ENCODE assay signal across 22 cellular contexts in the genomic region with DNA sequence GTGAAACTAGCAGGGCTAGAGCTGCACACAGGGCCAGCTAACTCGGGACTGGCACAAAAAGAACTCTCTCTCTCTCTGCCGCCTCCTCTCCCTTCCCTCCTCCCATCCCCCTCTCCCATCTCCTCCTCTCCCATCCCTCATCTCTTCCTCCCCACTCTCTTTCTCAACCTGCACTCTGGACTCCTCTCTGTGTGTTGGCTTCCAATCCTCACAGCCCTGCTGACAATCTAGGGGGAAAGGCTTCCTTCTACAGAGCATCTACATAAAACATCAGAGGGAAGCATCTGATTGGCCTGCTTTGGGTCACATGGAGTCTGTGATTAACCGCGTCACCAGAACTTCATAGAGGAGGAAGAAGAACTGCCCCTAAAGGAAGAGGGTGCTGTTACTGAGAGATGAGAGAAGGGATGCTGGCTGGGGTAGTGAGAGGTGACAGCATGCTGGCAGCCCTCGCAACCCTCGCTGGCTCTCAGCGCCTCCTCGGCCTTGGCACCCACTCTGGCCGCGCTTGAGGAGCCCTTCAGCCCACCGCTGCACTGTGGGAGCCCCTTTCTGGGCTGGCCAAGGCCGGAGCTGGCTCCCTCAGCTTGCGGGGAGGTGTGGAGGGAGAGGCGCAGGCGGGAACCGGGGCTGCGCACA. TPM values are rescaled to one million over a fixed set of nuclear protein-coding genes. Genes with fewer than 3 reads are reported as not detected.
DNase-seq lines count a peak whose midpoint lies in the region; ATAC-seq and TF ChIP-seq lines count a peak whose summit lies in the region.
"Had no signal": no experiment of that assay in that cellular context is flagged by ENCODE, and none has a peak within 500 bp of the region (broad histone marks: within the 10 kb centered on the region; RNA-seq: fewer than 3 reads in every experiment).

No MANE protein-coding gene starts in this region.

- TF ChIP-seq CTCF in DND-41 (IDR thresholded peaks at IDR 0.05; ENCODE audit: borderline replicate concordance, extremely low read depth, low read length, poor library complexity, severe bottlenecking) (no peak), MM.1S (IDR thresholded peaks at IDR 0.05; ENCODE audit: low read length) (no peak), WTC11 (IDR thresholded peaks at IDR 0.05) (no peak), osteoblast (IDR thresholded peaks at IDR 0.05; ENCODE audit: extremely low read depth, low read depth, low read length) (no peak), hepatocyte (IDR thresholded peaks at IDR 0.05; ENCODE audit: poor library complexity) (no peak)

- CTCF ChIA-PET in WTC11 (lab: Charles Lee): interaction anchor here (1.3 to 2.0 kb wide), 3 partner anchors 16 to 162 kb away, joined by 3 to 6 read pairs (median 5); no protein-coding TSS in a partner anchor

- no peak overlapping the region for H3K27ac Mint-ChIP-seq in WTC11
- H3K27ac Mint-ChIP-seq: CD4-positive, CD25-positive, alpha-beta regulatory T cell; IgD-negative memory B cell had no signal

- H3K27me3 ChIP-seq in DND-41 (ENCODE audit: insufficient read depth, low read length, poor library complexity): no peaks in the 10 kb centered on the region
- 0 out of 2 replicates have a peak, but pooled peaks cover 6% of the 10 kb centered on the region for H3K27me3 ChIP-seq in MM.1S (replicated peaks; ENCODE audit: insufficient read depth, low read length)
- no peaks in the 10 kb centered on the region for H3K27me3 ChIP-seq in osteoblast (ENCODE audit: insufficient read depth, low read length)
- no peaks in the 10 kb centered on the region for H3K27me3 ChIP-seq in hepatocyte
- H3K27me3 ChIP-seq: SJCRH30 had no signal

- POLR2A ChIA-PET in WTC11 (lab: Charles Lee): no interaction called here

- peaks cover 2% of the 10 kb centered on the region for H3K9me3 ChIP-seq in DND-41 (ENCODE audit: insufficient read depth, low read length, severe bottlenecking)
- H3K9me3 ChIP-seq in MM.1S (replicated peaks; ENCODE audit: insufficient read depth, low read length): no peaks in the 10 kb centered on the region
- H3K9me3 ChIP-seq in osteoblast (ENCODE audit: low read depth, low read length): no peaks in the 10 kb centered on the region
- H3K9me3 ChIP-seq in hepatocyte (ENCODE audit: low read depth): no peaks in the 10 kb centered on the region
- H3K9me3 ChIP-seq: Caco-2, SJCRH30 had no signal

- H3K9ac ChIP-seq in DND-41 (ENCODE audit: low read depth, low read length) (no peak overlapping the region), MM.1S (ENCODE audit: low read length) (no peak overlapping the region)

- H3K36me3 ChIP-seq in DND-41 (ENCODE audit: insufficient read depth, low read length): no peaks in the 10 kb centered on the region
- H3K36me3 ChIP-seq in MM.1S (replicated peaks; ENCODE audit: insufficient read depth, low read length): no peaks in the 10 kb centered on the region
- no peaks in the 10 kb centered on the region for H3K36me3 ChIP-seq in osteoblast (ENCODE audit: insufficient read depth, low read length)
- no peaks in the 10 kb centered on the region for H3K36me3 ChIP-seq in hepatocyte (replicated peaks; ENCODE audit: insufficient read depth, low read depth)
- H3K36me3 ChIP-seq: SJCRH30 had no signal

- H4K20me1 ChIP-seq in DND-41 (ENCODE audit: insufficient read depth, low read length): no peaks in the 10 kb centered on the region
- no peaks in the 10 kb centered on the region for H4K20me1 ChIP-seq in MM.1S (ENCODE audit: insufficient read depth, low read length)
- H4K20me1 ChIP-seq in osteoblast (ENCODE audit: insufficient read depth, low read length): no peaks in the 10 kb centered on the region
- H4K20me1 ChIP-seq in hepatocyte (ENCODE audit: insufficient read depth, poor library complexity, severe bottlenecking): no peaks in the 10 kb centered on the region

- H3K79me2 ChIP-seq in DND-41 (ENCODE audit: insufficient read depth, low read length): no peaks in the 10 kb centered on the region
- H3K79me2 ChIP-seq in MM.1S (ENCODE audit: low read length): no peaks in the 10 kb centered on the region
- H3K79me2 ChIP-seq in osteoblast (ENCODE audit: insufficient read depth, low read length): peaks cover 2% of the 10 kb centered on the region
- H3K79me2 ChIP-seq in hepatocyte: peaks cover 3% of the 10 kb centered on the region

- H3K9me3 Mint-ChIP-seq in WTC11: peaks cover 15% of the 10 kb centered on the region
- H3K9me3 Mint-ChIP-seq: CD4-positive, CD25-positive, alpha-beta regulatory T cell; IgD-negative memory B cell had no signal

- DNase-seq in DND-41 (peak; percentile 38), MM.1S (no peak), WTC11 (ENCODE audit: low spot score) (no peak), osteoblast (ENCODE audit: insufficient read length, low spot score, missing footprints) (peak; percentile 85), left colon (no peak), NCI-H128 (lab: John Stamatoyannopoulos, UW; ENCODE audit: unreplicated experiment) (no peak), hepatocyte (ENCODE audit: low spot score) (no peak)
- DNase-seq: ACHN, AML-193, Caco-2, DMS53, H7, MV-4-11, NCI-H1436 treated with DMSO at 0.1 percent for 48 hours, NCI-H2029 treated with DMSO at 0.1 percent for 48 hours, NCI-H2171 treated with DMSO at 0.1 percent for 48 hours, NCI-H446 treated with DMSO at 0.1 percent for 48 hours, NCI-H82, SJCRH30 had no signal

- H3K27ac ChIP-seq in DND-41 (ENCODE audit: low read length) (no peak overlapping the region), MM.1S (ENCODE audit: low read length) (no peak overlapping the region), osteoblast (ENCODE audit: low read depth, low read length) (no peak overlapping the region), hepatocyte (no peak overlapping the region)
- H3K27ac ChIP-seq: RWPE1, SJCRH30 had no signal

- H3K4me3 ChIP-seq in DND-41 (ENCODE audit: low read depth in 1 of 2, low read length in 2 of 2) (no peak overlapping the region), MM.1S (ENCODE audit: low read length) (no peak overlapping the region), osteoblast (ENCODE audit: insufficient read depth, low read length) (no peak overlapping the region), hepatocyte (no peak overlapping the region)
- H3K4me3 ChIP-seq: SJCRH30 had no signal

- peaks cover 39% of the 10 kb centered on the region for H3K27me3 Mint-ChIP-seq in WTC11 (ENCODE audit: low read depth)
- H3K27me3 Mint-ChIP-seq: IgD-negative memory B cell had no signal

- H3K4me3 Mint-ChIP-seq in WTC11: no peak overlapping the region
- H3K4me3 Mint-ChIP-seq: CD4-positive, CD25-positive, alpha-beta regulatory T cell had no signal

- H3K4me1 Mint-ChIP-seq in WTC11: peaks cover 15% of the 10 kb centered on the region

- intact Hi-C loops in left colon (cut with DNase I, micrococcal nuclease): loop anchor here in 1 of 2 donors (10.0 kb wide), 2 partner anchors 269 to 599 kb away; no protein-coding TSS in a partner anchor

- H3K4me1 ChIP-seq in DND-41 (ENCODE audit: insufficient read depth, low read length) (peaks cover 28% of the 10 kb centered on the region), MM.1S (ENCODE audit: low read length) (peaks cover 10% of the 10 kb centered on the region), osteoblast (ENCODE audit: insufficient read depth, low read length) (peaks cover 18% of the 10 kb centered on the region), hepatocyte (ENCODE audit: insufficient read depth) (no peaks in the 10 kb centered on the region)
- H3K4me1 ChIP-seq: Caco-2, SJCRH30 had no signal

- no peaks in the 10 kb centered on the region for H3K9me2 ChIP-seq in MM.1S (replicated peaks; ENCODE audit: insufficient read depth, low read length)
- no peaks in the 10 kb centered on the region for H3K9me2 ChIP-seq in hepatocyte (replicated peaks; ENCODE audit: insufficient read depth)

- no peaks in the 10 kb centered on the region for H3K36me3 Mint-ChIP-seq in WTC11
- H3K36me3 Mint-ChIP-seq: CD4-positive, CD25-positive, alpha-beta regulatory T cell; IgD-negative memory B cell had no signal

- no peak overlapping the region for H3K4me2 ChIP-seq in DND-41 (ENCODE audit: insufficient read depth, low read length)
- no peak overlapping the region for H3K4me2 ChIP-seq in MM.1S (ENCODE audit: low read depth, low read length)
- no peak overlapping the region for H3K4me2 ChIP-seq in osteoblast (ENCODE audit: insufficient read depth, low read length)
- no peak overlapping the region for H3K4me2 ChIP-seq in hepatocyte

- WGBS in hepatocyte (ENCODE audit: low lambda C conversion rate, missing lambda C conversion rate): 97% methylated on average over 13 of the region's 17 CpGs

- ATAC-seq in DND-41 (ENCODE audit: insufficient read depth, low read depth) (peak; percentile 29; the same call in 2 of the 3 replicates), WTC11 (no peak), left colon (no peak)

- H3F3A ChIP-seq in MM.1S (ENCODE audit: insufficient read depth, low read length): no peaks in the 10 kb centered on the region

- H2AFZ ChIP-seq in DND-41 (ENCODE audit: low read depth, low read length) (peak overlapping the region; percentile 37; the same call in 1 of the 2 replicates), MM.1S (ENCODE audit: low read length) (0 out of 2 replicates have a peak overlapping the region, but pooled peaks have one; percentile 10), osteoblast (ENCODE audit: low read length) (no peak overlapping the region), hepatocyte (no peak overlapping the region)

TF ChIP-seq in WTC11, 78 proteins besides CTCF, POLR2A, EP300 and RAD21 (continues in another document):
- no peak for TF ChIP-seq CBFB (CRISPR knock-in tag; IDR thresholded peaks at IDR 0.05; ENCODE audit: low read depth)
- TF ChIP-seq NFYB (CRISPR knock-in tag; conservative IDR thresholded peaks at IDR 0.05; ENCODE audit: low read depth): no peak

RNA-seq across cellular contexts. Expression of gene ZFP90, which starts 12.8 kb away (rescaled TPM):
- total RNA-seq in WTC11 (2021) (21.7 to 24.9 TPM (median 22.6 TPM) in 3 replicates), osteoblast (39.5 and 41.3 TPM in 2 replicates), left colon (1 to 10 TPM; 8.4 to 9.0 TPM), hepatocyte (13.4 and 18.6 TPM in 2 replicates)
- polyA plus RNA-seq in hepatocyte: 10.9 and 14.8 TPM in 2 replicates

Comparison
In these comparisons a context has a peak if more than half of its experiments do, and no peak if none do; other contexts are left out.
1. DNase-seq: peak in DND-41 (single experiment) and osteoblast (single experiment); none in MM.1S (single experiment), WTC11 (single experiment), left colon (0 of 2), NCI-H128 (single experiment) and hepatocyte (single experiment).
2. H2AFZ ChIP-seq: peak in DND-41 (single experiment) and MM.1S (single experiment); none in osteoblast (single experiment) and hepatocyte (single experiment).